ENCODE assay signal across 1 cellular context in genomic region chr5:172868436-172868923, GRCh38.
TF ChIP-seq lines count a peak whose summit lies in the region.

No MANE protein-coding gene starts in this region.

TF ChIP-seq in HepG2, 621 proteins besides CTCF, POLR2A, EP300 and RAD21 (continued from another document and continues in another):
- TF ChIP-seq ZBTB40 (IDR thresholded peaks at IDR 0.05) (no peak), ZBTB40 (CRISPR knock-in tag; IDR thresholded peaks at IDR 0.05) (no peak), ZNF850 (CRISPR knock-in tag; conservative IDR thresholded peaks at IDR 0.05) (no peak), CERS6 (CRISPR knock-in tag; IDR thresholded peaks at IDR 0.05) (no peak), TCF7 (IDR thresholded peaks at IDR 0.05; ENCODE audit: low read depth) (no peak), HNF4G (IDR thresholded peaks at IDR 0.05; ENCODE audit: borderline replicate concordance, low read depth, low read length) (0 out of 2 replicates have a peak, but pooled peaks have one; percentile 19), HNF4G (CRISPR knock-in tag; IDR thresholded peaks at IDR 0.05; ENCODE audit: borderline replicate concordance, low read depth) (no peak), ZNF235 (CRISPR knock-in tag; IDR thresholded peaks at IDR 0.05; ENCODE audit: borderline replicate concordance) (no peak), ZNF570 (CRISPR knock-in tag; IDR thresholded peaks at IDR 0.05; ENCODE audit: borderline replicate concordance) (no peak), ZBTB38 (CRISPR knock-in tag; IDR thresholded peaks at IDR 0.05) (peak; percentile 85), CHCHD3 (CRISPR knock-in tag; IDR thresholded peaks at IDR 0.05) (no peak), ZSCAN31 (CRISPR knock-in tag; IDR thresholded peaks at IDR 0.05; ENCODE audit: low read depth) (no peak), GZF1 (CRISPR knock-in tag; IDR thresholded peaks at IDR 0.05) (no peak), ZNF205 (CRISPR knock-in tag; IDR thresholded peaks at IDR 0.05) (no peak), SATB2 (CRISPR knock-in tag; IDR thresholded peaks at IDR 0.05) (no peak), ZNF276 (CRISPR knock-in tag; IDR thresholded peaks at IDR 0.05; ENCODE audit: low read depth) (no peak), E2F5 (CRISPR knock-in tag; conservative IDR thresholded peaks at IDR 0.05) (no peak), ZNF101 (CRISPR knock-in tag; IDR thresholded peaks at IDR 0.05; ENCODE audit: borderline replicate concordance, low read depth) (no peak), GLI4 (CRISPR knock-in tag; IDR thresholded peaks at IDR 0.05; ENCODE audit: borderline replicate concordance) (no peak), RXRB (CRISPR knock-in tag; IDR thresholded peaks at IDR 0.05; ENCODE audit: borderline replicate concordance) (peak; percentile 71; the same call in 1 of the 2 replicates), GLMP (CRISPR knock-in tag; IDR thresholded peaks at IDR 0.05; ENCODE audit: borderline replicate concordance) (no peak), ZNF331 (CRISPR knock-in tag; IDR thresholded peaks at IDR 0.05) (0 out of 2 replicates have a peak, but pooled peaks have one; percentile 13), RBFOX2 (IDR thresholded peaks at IDR 0.05; ENCODE audit: low read depth, low read length) (no peak), AHDC1 (CRISPR knock-in tag; IDR thresholded peaks at IDR 0.05; ENCODE audit: borderline replicate concordance) (peak; percentile 49; the same call in 1 of the 2 replicates), THAP7 (CRISPR knock-in tag; IDR thresholded peaks at IDR 0.05) (no peak), LBX2 (CRISPR knock-in tag; IDR thresholded peaks at IDR 0.05; ENCODE audit: borderline replicate concordance) (no peak), ZNF720 (CRISPR knock-in tag; IDR thresholded peaks at IDR 0.05) (no peak), ZNF615 (CRISPR knock-in tag; IDR thresholded peaks at IDR 0.05; ENCODE audit: borderline replicate concordance) (no peak), PATZ1 (CRISPR knock-in tag; IDR thresholded peaks at IDR 0.05) (no peak)
